In genomic region chr13:97257800-97258799, GRCh38 we compare ENCODE assay signal across 8 cellular contexts. TPM values are rescaled to one million over a fixed set of nuclear protein-coding genes. Genes with fewer than 3 reads are reported as not detected.
DNase-seq lines count a peak whose midpoint lies in the region; ATAC-seq and TF ChIP-seq lines count a peak whose summit lies in the region.

No MANE protein-coding gene starts in this region.

- peak overlapping the region; percentile 62 to 86 (median 80) for H3K27ac ChIP-seq in sigmoid colon

- H3K4me1 ChIP-seq in sigmoid colon: peaks cover 0 to 99% (median 92%) of the 10 kb centered on the region in 4 donors

- ATAC-seq in GM19467 (IDR thresholded peaks at IDR 0.05; ENCODE audit: unreplicated experiment): peak; percentile 69
- peak; percentile 78 for ATAC-seq in HG03439 (IDR thresholded peaks at IDR 0.05; ENCODE audit: unreplicated experiment)
- peak; percentile 58 for ATAC-seq in activated CD8-positive, alpha-beta T cell treated with anti-CD3 and anti-CD28 coated beads, Interleukin-2, amount 10 ng/mL, durations not matched to agents 7 days and 5 days

- intact Hi-C loops in sigmoid colon (cut with DNase I): no loop called here

- POLR2A ChIA-PET in activated CD8-positive, alpha-beta T cell treated with anti-CD3 and anti-CD28 coated beads, Interleukin-2, amount 10 ng/mL, durations not matched to agents 7 days and 5 days (lab: Charles Lee): no interaction called here

- DNase-seq in EL: peak; percentile 89
- no peak for DNase-seq in activated CD8-positive, alpha-beta T cell treated with anti-CD3 and anti-CD28 coated beads, Interleukin-2, amount 10 ng/mL, durations not matched to agents 7 days and 5 days
- peak; percentile 97 for DNase-seq in glomerular endothelial cell (ENCODE audit: extremely low read depth, low read depth, low spot score)
- DNase-seq in sigmoid colon: peak; percentile 83
- no peak for DNase-seq in NCI-H2107 (lab: John Stamatoyannopoulos, UW)
- no peak for DNase-seq in activated CD4-positive, alpha-beta T cell treated with anti-CD3 and anti-CD28 coated beads, Interleukin-2, amount 50 U/mL, for 4 hours

- WGBS in sigmoid colon, 2 donors: 73 to 76% methylated on average over 13 of the region's 13 CpGs

- no peak overlapping the region for H3K4me3 ChIP-seq in sigmoid colon

- CTCF ChIA-PET in activated CD8-positive, alpha-beta T cell treated with anti-CD3 and anti-CD28 coated beads, Interleukin-2, amount 10 ng/mL, durations not matched to agents 7 days and 5 days (lab: Charles Lee): interaction anchor here (1.7 kb wide), 1 partner anchor 35 kb away, joined by 5 read pairs; no protein-coding TSS in a partner anchor

- no peak overlapping the region for H3K4me3 Mint-ChIP-seq in activated CD8-positive, alpha-beta T cell treated with anti-CD3 and anti-CD28 coated beads, Interleukin-2, amount 10 ng/mL, durations not matched to agents 7 days and 5 days

- no peaks in the 10 kb centered on the region for H3K27me3 ChIP-seq in sigmoid colon

- no peak for TF ChIP-seq POLR2A in sigmoid colon (IDR thresholded peaks at IDR 0.05)

- H3K4me1 Mint-ChIP-seq in activated CD8-positive, alpha-beta T cell treated with anti-CD3 and anti-CD28 coated beads, Interleukin-2, amount 10 ng/mL, durations not matched to agents 7 days and 5 days (ENCODE audit: low read depth): peaks cover 54% of the 10 kb centered on the region

- H3K27ac Mint-ChIP-seq in activated CD8-positive, alpha-beta T cell treated with anti-CD3 and anti-CD28 coated beads, Interleukin-2, amount 10 ng/mL, durations not matched to agents 7 days and 5 days: peak overlapping the region; percentile 27

- H3K9me3 Mint-ChIP-seq in activated CD8-positive, alpha-beta T cell treated with anti-CD3 and anti-CD28 coated beads, Interleukin-2, amount 10 ng/mL, durations not matched to agents 7 days and 5 days (ENCODE audit: insufficient read depth): peaks cover 4% of the 10 kb centered on the region

- peak in 2 of 4 donors; percentile 26 to 38 for TF ChIP-seq EP300 in sigmoid colon (IDR thresholded peaks at IDR 0.05)

- no peaks in the 10 kb centered on the region for H3K36me3 ChIP-seq in sigmoid colon

- no peaks in the 10 kb centered on the region for H3K27me3 Mint-ChIP-seq in activated CD8-positive, alpha-beta T cell treated with anti-CD3 and anti-CD28 coated beads, Interleukin-2, amount 10 ng/mL, durations not matched to agents 7 days and 5 days (ENCODE audit: low read depth)

- H3K9me3 ChIP-seq in sigmoid colon: no peaks in the 10 kb centered on the region

- no peaks in the 10 kb centered on the region for H3K36me3 Mint-ChIP-seq in activated CD8-positive, alpha-beta T cell treated with anti-CD3 and anti-CD28 coated beads, Interleukin-2, amount 10 ng/mL, durations not matched to agents 7 days and 5 days (ENCODE audit: low read depth)

- no peak for TF ChIP-seq CTCF in sigmoid colon (IDR thresholded peaks at IDR 0.05)

RNA-seq across cellular contexts. Expression of gene MBNL2, which starts 36.0 kb away (rescaled TPM):
- 10 to 100 TPM; 11.6 to 12.3 TPM for total RNA-seq in activated CD8-positive, alpha-beta T cell treated with anti-CD3 and anti-CD28 coated beads, Interleukin-2, amount 10 ng/mL, durations not matched to agents 7 days and 5 days
- total RNA-seq in glomerular endothelial cell: 93.8 and 110 TPM in 2 replicates
- total RNA-seq in sigmoid colon: 100 to 1,000 TPM in 1 of 4 donors, 10 to 100 TPM in 3; 84.7 to 110 (median 95.1) TPM
- 10 to 100 TPM; 11.8 to 16.2 (median 14.8) TPM for polyA plus RNA-seq in sigmoid colon

Comparison
In these comparisons a context has a peak if more than half of its experiments do, and no peak if none do; other contexts are left out.
1. DNase-seq: peak in EL (single experiment), glomerular endothelial cell (single experiment) and sigmoid colon (single experiment); none in activated CD8-positive, alpha-beta T cell treated with anti-CD3 and anti-CD28 coated beads, Interleukin-2, amount 10 ng/mL, durations not matched to agents 7 days and 5 days (single experiment), NCI-H2107 (single experiment) and activated CD4-positive, alpha-beta T cell treated with anti-CD3 and anti-CD28 coated beads, Interleukin-2, amount 50 U/mL, for 4 hours (0 of 2).
2. Peak in every context shown above with its lines, with median percentiles within 50 percentile points of each other: ATAC-seq.